25 cellular contexts compared by ENCODE assay signal in genomic region chr16:54946909-54947308, GRCh38. TPM values are rescaled to one million over a fixed set of nuclear protein-coding genes. Genes with fewer than 3 reads are reported as not detected.
"Had no signal": no experiment of that assay in that cellular context is flagged by ENCODE, and none has a peak within 500 bp of the region (broad histone marks: within the 10 kb centered on the region; RNA-seq: fewer than 3 reads in every experiment).

No MANE protein-coding gene starts in this region.

- DNase-seq: activated CD4-positive, alpha-beta memory T cell treated with anti-CD3 and anti-CD28 coated beads for 36 hours; activated gamma-delta T cell treated with Interleukin-2 at 50 U/mL for 16 hours; activated T-cell treated with anti-CD3 and anti-CD28 coated beads for 4 hours; anterior cingulate cortex; central memory CD4-positive, alpha-beta T cell; effector memory CD4-positive, alpha-beta T cell; kidney; lower lobe of right lung; naive thymus-derived CD8-positive, alpha-beta T cell; posterior cingulate gyrus; sigmoid colon; stimulated activated CD4-positive, alpha-beta T cell treated with anti-CD3 and anti-CD28 coated beads, Interleukin-2, amount 100 ng/mL, for 48 hours; stimulated activated naive CD4-positive, alpha-beta T cell; T1000; upper lobe of left lung had no signal

- H3K4me3 Mint-ChIP-seq: activated CD4-positive, alpha-beta memory T cell treated with anti-CD3 and anti-CD28 coated beads for 36 hours; activated naive CD4-positive, alpha-beta T cell treated with anti-CD3 and anti-CD28 coated beads, Interleukin-2, amount 50 U/mL, for 24 hours; activated T-helper 1 cell treated with anti-CD3 and anti-CD28 coated beads, Interleukin-12 subunit alpha, Interleukin-12 subunit beta, Interleukin-2, Interleukin-4 antibody, amounts not matched to agents 30 ng/mL and 10 ng/mL and 1 ng/mL, durations not matched to agents 14 hours and 24 hours and 36 hours; brain; naive thymus-derived CD8-positive, alpha-beta T cell; neural progenitor cell; T-helper 1 cell treated with Interleukin-12 subunit alpha and Interleukin-12 subunit beta and Interleukin-4 antibody, amounts not matched to agents 30 μg/mL and 1 μg/mL, for 36 hours; WTC11 had no signal

- H3K36me3 ChIP-seq: esophagus muscularis mucosa, lower lobe of right lung, neural progenitor cell, sigmoid colon, thoracic aorta, upper lobe of left lung had no signal

- H3K27ac ChIP-seq: esophagus muscularis mucosa, lower lobe of right lung, neural progenitor cell, sigmoid colon, thoracic aorta, upper lobe of left lung had no signal

- H3K36me3 Mint-ChIP-seq: activated CD4-positive, alpha-beta memory T cell treated with anti-CD3 and anti-CD28 coated beads for 36 hours; activated naive CD4-positive, alpha-beta T cell treated with anti-CD3 and anti-CD28 coated beads, Interleukin-2, amount 50 U/mL, for 24 hours; brain; neural progenitor cell; WTC11 had no signal

- H3K9me3 ChIP-seq: esophagus muscularis mucosa, lower lobe of right lung, sigmoid colon, thoracic aorta, upper lobe of left lung had no signal

- H3K27me3 ChIP-seq: upper lobe of left lung had no signal

- H2AFZ ChIP-seq: neural progenitor cell had no signal

- H3K4me1 Mint-ChIP-seq: activated naive CD4-positive, alpha-beta T cell treated with anti-CD3 and anti-CD28 coated beads, Interleukin-2, amount 50 U/mL, for 24 hours; neural progenitor cell had no signal

- H3K4me2 ChIP-seq: neural progenitor cell had no signal

- H3K4me3 ChIP-seq: esophagus muscularis mucosa, lower lobe of right lung, neural progenitor cell, sigmoid colon, thoracic aorta, upper lobe of left lung had no signal

- ATAC-seq: left lobe of liver; lower lobe of right lung; naive thymus-derived CD8-positive, alpha-beta T cell; WTC11 had no signal

- H3K9me3 Mint-ChIP-seq: activated CD4-positive, alpha-beta memory T cell treated with anti-CD3 and anti-CD28 coated beads for 36 hours; activated naive CD4-positive, alpha-beta T cell treated with anti-CD3 and anti-CD28 coated beads, Interleukin-2, amount 50 U/mL, for 24 hours; activated T-helper 1 cell treated with anti-CD3 and anti-CD28 coated beads, Interleukin-12 subunit alpha, Interleukin-12 subunit beta, Interleukin-2, Interleukin-4 antibody, amounts not matched to agents 30 ng/mL and 10 ng/mL and 1 ng/mL, durations not matched to agents 14 hours and 24 hours and 36 hours; neural progenitor cell; T-helper 1 cell treated with Interleukin-12 subunit alpha and Interleukin-12 subunit beta and Interleukin-4 antibody, amounts not matched to agents 30 μg/mL and 1 μg/mL, for 36 hours; WTC11 had no signal

- H3K4me1 ChIP-seq: esophagus muscularis mucosa, lower lobe of right lung, neural progenitor cell, sigmoid colon, upper lobe of left lung had no signal

- H3K27ac Mint-ChIP-seq: activated CD4-positive, alpha-beta memory T cell treated with anti-CD3 and anti-CD28 coated beads for 36 hours; activated naive CD4-positive, alpha-beta T cell treated with anti-CD3 and anti-CD28 coated beads, Interleukin-2, amount 50 U/mL, for 24 hours; activated T-helper 1 cell treated with anti-CD3 and anti-CD28 coated beads, Interleukin-12 subunit alpha, Interleukin-12 subunit beta, Interleukin-2, Interleukin-4 antibody, amounts not matched to agents 30 ng/mL and 10 ng/mL and 1 ng/mL, durations not matched to agents 14 hours and 24 hours and 36 hours; brain; naive thymus-derived CD8-positive, alpha-beta T cell; neural progenitor cell; T-helper 1 cell treated with Interleukin-12 subunit alpha and Interleukin-12 subunit beta and Interleukin-4 antibody, amounts not matched to agents 30 μg/mL and 1 μg/mL, for 36 hours; WTC11 had no signal

- H3K9ac ChIP-seq: neural progenitor cell had no signal

RNA-seq across cellular contexts. Expression of gene IRX5, which starts 16.2 kb away (rescaled TPM):
- total RNA-seq: naive thymus-derived CD8-positive, alpha-beta T cell; omental fat pad; sigmoid colon had no signal
- polyA plus RNA-seq: naive thymus-derived CD8-positive, alpha-beta T cell; sigmoid colon had no signal
